Comparison of ENCODE assay signal across 25 cellular contexts in genomic region chr6:64250126-64250525, GRCh38.
DNase-seq lines count a peak whose midpoint lies in the region; ATAC-seq, FAIRE-seq and TF ChIP-seq lines count a peak whose summit lies in the region.
"Had no signal": no experiment of that assay in that cellular context is flagged by ENCODE, and none has a peak within 500 bp of the region (broad histone marks: within the 10 kb centered on the region; RNA-seq: fewer than 3 reads in every experiment).

No MANE protein-coding gene starts in this region.

- H3K9me3 ChIP-seq in IMR-90 (ENCODE audit: control insufficient read depth, insufficient read depth, low read length) (no peaks in the 10 kb centered on the region), H1 (ENCODE audit: insufficient read depth in 2 of 2, low read depth in 1 of 2, low read length in 1 of 2) (no peaks in the 10 kb centered on the region), esophagus squamous epithelium (no peaks in the 10 kb centered on the region)
- H3K9me3 ChIP-seq: suprapubic skin had no signal

- H4K20me1 ChIP-seq in IMR-90 (ENCODE audit: insufficient read depth, low read length) (no peaks in the 10 kb centered on the region), H1 (replicated peaks in 1 of 2; ENCODE audit: control insufficient read depth in 1 of 2, insufficient read depth in 2 of 2, low read length in 2 of 2) (no peaks in the 10 kb centered on the region)

- H3K36me3 ChIP-seq in IMR-90 (ENCODE audit: control insufficient read depth, insufficient read depth, low read length), result no peaks in the 10 kb centered on the region
- H3K36me3 ChIP-seq in H1 (ENCODE audit: control insufficient read depth in 2 of 4, insufficient read depth in 4 of 4, low read length in 3 of 4), result no peaks in the 10 kb centered on the region
- no peaks in the 10 kb centered on the region for H3K36me3 ChIP-seq in esophagus squamous epithelium
- H3K36me3 ChIP-seq: suprapubic skin had no signal

- no peaks in the 10 kb centered on the region for H3K36me3 Mint-ChIP-seq in mesothelial cell of epicardium
- H3K36me3 Mint-ChIP-seq: activated CD8-positive, alpha-beta memory T cell treated with anti-CD3 and anti-CD28 coated beads, Interleukin-2, amount 10 ng/mL, durations not matched to agents 7 days and 5 days; activated naive CD8-positive, alpha-beta T cell; brain; CD4-positive, CD25-positive, alpha-beta regulatory T cell had no signal

- H3K14ac ChIP-seq in IMR-90 (replicated peaks; ENCODE audit: low read depth, low read length) (no peak overlapping the region), H1 (ENCODE audit: insufficient read length) (no peak overlapping the region)

- no peaks in the 10 kb centered on the region for H3K9me3 Mint-ChIP-seq in mesothelial cell of epicardium
- H3K9me3 Mint-ChIP-seq: activated CD4-positive, alpha-beta T cell treated with anti-CD3 and anti-CD28 coated beads, Interleukin-2, amount 10 ng/mL, durations not matched to agents 24 days and 14 days had no signal

- peak; percentile 0 for DNase-seq in ELR (ENCODE audit: low read depth)
- DNase-seq in IMR-90, result peak; percentile 84
- no peak for DNase-seq in H1 (ENCODE audit: low read depth in 1 of 2, low spot score in 2 of 2)
- no peak for DNase-seq in mesothelial cell of epicardium (ENCODE audit: low spot score in 2 of 2, unreplicated experiment in 2 of 2)
- no peak for DNase-seq in erythroblast (lab: John Stamatoyannopoulos, UW)
- DNase-seq in lower leg skin (ENCODE audit: low spot score in 2 of 2), result no peak
- no peak for DNase-seq in esophagus squamous epithelium (lab: John Stamatoyannopoulos, UW)
- no peak for DNase-seq in KG1 (lab: John Stamatoyannopoulos, UW)
- DNase-seq: activated CD4-positive, alpha-beta T cell treated with anti-CD3 and anti-CD28 coated beads, Interleukin-2, amount 10 ng/mL, durations not matched to agents 24 days and 14 days; activated CD8-positive, alpha-beta memory T cell treated with anti-CD3 and anti-CD28 coated beads, Interleukin-2, amount 10 ng/mL, durations not matched to agents 7 days and 5 days; CD4-positive, CD25-positive, alpha-beta regulatory T cell; DMS 273 treated with DMSO at 0.1 percent for 48 hours; GOT3; mesendoderm; naive thymus-derived CD8-positive, alpha-beta T cell; NCI-H1436; NCI-H526 treated with DMSO at 0.1 percent for 48 hours; T-helper 1 cell had no signal

- H3K4me3 ChIP-seq in IMR-90 (ENCODE audit: insufficient read depth, low read depth, low read length) (no peak overlapping the region), H1 (ENCODE audit: extremely low read depth in 1 of 4, insufficient read depth in 2 of 4, low read depth in 3 of 4, low read length in 4 of 4) (no peak overlapping the region), lower leg skin (ENCODE audit: low read depth, poor library complexity, severe bottlenecking) (no peak overlapping the region), esophagus squamous epithelium (no peak overlapping the region)
- H3K4me3 ChIP-seq: coronary artery, suprapubic skin had no signal

- no peak overlapping the region for H2BK20ac ChIP-seq in IMR-90 (ENCODE audit: low read depth, low read length)
- H2BK20ac ChIP-seq in H1 (ENCODE audit: low read length), result no peak overlapping the region

- no peak overlapping the region for H2AK9ac ChIP-seq in IMR-90 (replicated peaks; ENCODE audit: low read depth, low read length, poor library complexity)

- H3K4me3 Mint-ChIP-seq in mesothelial cell of epicardium, result no peak overlapping the region
- H3K4me3 Mint-ChIP-seq: activated CD4-positive, alpha-beta T cell treated with anti-CD3 and anti-CD28 coated beads, Interleukin-2, amount 10 ng/mL, durations not matched to agents 24 days and 14 days; activated CD8-positive, alpha-beta memory T cell treated with anti-CD3 and anti-CD28 coated beads, Interleukin-2, amount 10 ng/mL, durations not matched to agents 7 days and 5 days; activated naive CD8-positive, alpha-beta T cell; brain; CD4-positive, CD25-positive, alpha-beta regulatory T cell; naive thymus-derived CD8-positive, alpha-beta T cell had no signal

- in situ Hi-C loops in IMR-90 (cut with MboI; ENCODE audit: low sequenced_read_pairs), result no loop called here

- H3K18ac ChIP-seq in IMR-90 (ENCODE audit: low read depth, low read length), result no peak overlapping the region
- H3K18ac ChIP-seq in H1 (ENCODE audit: extremely low read depth, low read length), result no peak overlapping the region

- H4K91ac ChIP-seq in IMR-90 (ENCODE audit: insufficient read depth, low read depth, low read length) (no peak overlapping the region), H1 (replicated peaks; ENCODE audit: insufficient read length, low read length) (no peak overlapping the region)

- H2AFZ ChIP-seq in IMR-90 (replicated peaks; ENCODE audit: low read length, poor library complexity) (no peak overlapping the region), H1 (ENCODE audit: low read length) (no peak overlapping the region)
- H2AFZ ChIP-seq: parathyroid adenoma had no signal

- no peaks in the 10 kb centered on the region for H3K79me2 ChIP-seq in H1 (ENCODE audit: control insufficient read depth in 1 of 2, insufficient read depth in 2 of 2, low read length in 2 of 2)
- H3K79me2 ChIP-seq: parathyroid adenoma had no signal

- no peaks in the 10 kb centered on the region for H3K79me1 ChIP-seq in IMR-90 (ENCODE audit: low read depth in 1 of 2, low read length in 2 of 2)
- no peaks in the 10 kb centered on the region for H3K79me1 ChIP-seq in H1 (ENCODE audit: low read depth, low read length)

- peaks cover 12% of the 10 kb centered on the region for H3K4me1 ChIP-seq in IMR-90 (ENCODE audit: control insufficient read depth, insufficient read depth, low read length)
- no peaks in the 10 kb centered on the region for H3K4me1 ChIP-seq in H1 (replicated peaks in 1 of 4; ENCODE audit: control insufficient read depth in 3 of 4, insufficient read depth in 4 of 4, low read length in 3 of 4)
- no peaks in the 10 kb centered on the region for H3K4me1 ChIP-seq in esophagus squamous epithelium
- H3K4me1 ChIP-seq: parathyroid adenoma, suprapubic skin had no signal

- H4K8ac ChIP-seq in IMR-90 (ENCODE audit: low read depth in 2 of 2, low read length in 2 of 2), result no peak overlapping the region; a peak in 2 of 4 replicates
- H4K8ac ChIP-seq in H1 (ENCODE audit: extremely low read depth, insufficient read depth, low read length), result no peak overlapping the region

- H2BK120ac ChIP-seq in IMR-90 (ENCODE audit: low read depth, low read length), result peak overlapping the region; percentile 8; the same call in 1 of the 2 replicates
- H2BK120ac ChIP-seq in H1 (replicated peaks; ENCODE audit: low read depth, low read length), result no peak overlapping the region

- peak; percentile 41; the same call in 1 of the 2 replicates for TF ChIP-seq CTCF in IMR-90 (conservative IDR thresholded peaks at IDR 0.05; ENCODE audit: low read depth, low read length)
- TF ChIP-seq CTCF in H1 (IDR thresholded peaks at IDR 0.05; ENCODE audit: control extremely low read depth in 1 of 3, insufficient read depth in 1 of 3, low read depth in 1 of 3, low read length in 3 of 3), result peak; percentile 16 to 35 (median 22)
- TF ChIP-seq CTCF in mesothelial cell of epicardium (IDR thresholded peaks at IDR 0.05; ENCODE audit: unreplicated experiment), result peak; percentile 55
- no peak for TF ChIP-seq CTCF in lower leg skin (IDR thresholded peaks at IDR 0.05)
- TF ChIP-seq CTCF in esophagus squamous epithelium (IDR thresholded peaks at IDR 0.05), result no peak

- dilution Hi-C loops in IMR-90 (cut with HindIII; ENCODE audit: low sequenced_read_pairs, unreplicated experiment), result no loop called here

- WGBS in IMR-90 (ENCODE audit: extremely low coverage in 2 of 2, insufficient read length in 1 of 2), 2 experiments, result no CpG with 5 or more reads among the region's 3 CpGs
- WGBS in H1 (ENCODE audit: extremely low coverage in 1 of 2, insufficient coverage in 1 of 2, insufficient read length in 1 of 2, insufficient replicate concordance in 2 of 2, low coverage in 1 of 2, low lambda C conversion rate in 2 of 2, missing lambda C conversion rate in 1 of 2), 2 experiments, result 86% methylated on average over 3 of the region's 3 CpGs; no CpG with 5 or more reads in 1 of the 2 experiments
- 59 to 72% methylated on average over 3 of the region's 3 CpGs for WGBS in lower leg skin, 2 donors
- WGBS in esophagus squamous epithelium, 2 donors, result 51 to 60% methylated on average over 3 of the region's 3 CpGs

- no peak overlapping the region for H2BK12ac ChIP-seq in H1 (ENCODE audit: low read depth, low read length)

- no peak overlapping the region for H3K27ac ChIP-seq in IMR-90 (ENCODE audit: insufficient read depth, low read length)
- H3K27ac ChIP-seq in H1 (ENCODE audit: low read depth, low read length), result no peak overlapping the region
- H3K27ac ChIP-seq in esophagus squamous epithelium, result no peak overlapping the region
- H3K27ac ChIP-seq: coronary artery, parathyroid adenoma, suprapubic skin had no signal

- no peak for TF ChIP-seq POLR2A in IMR-90 (IDR thresholded peaks at IDR 0.05; ENCODE audit: low read depth, low read length)
- no peak for TF ChIP-seq POLR2A in H1 (IDR thresholded peaks at IDR 0.05; ENCODE audit: control extremely low read depth in 1 of 2, low read depth in 2 of 2, low read length in 2 of 2)
- TF ChIP-seq POLR2A in erythroblast (IDR thresholded peaks at IDR 0.05; ENCODE audit: low read length), result no peak
- TF ChIP-seq POLR2A in lower leg skin (IDR thresholded peaks at IDR 0.05), result no peak
- no peak for TF ChIP-seq POLR2A in esophagus squamous epithelium (IDR thresholded peaks at IDR 0.05)

- POLR2A ChIA-PET in IMR-90 (lab: Charles Lee; ENCODE audit: unreplicated experiment), result no interaction called here
- POLR2A ChIA-PET in H1 (lab: Charles Lee; ENCODE audit: partially characterized antibody), result no interaction called here

- no peak overlapping the region for H3K23ac ChIP-seq in IMR-90 (ENCODE audit: low read depth, low read length)
- no peak overlapping the region for H3K23ac ChIP-seq in H1 (ENCODE audit: insufficient read length)

- CTCF ChIA-PET in IMR-90 (lab: Yijun Ruan, JAX) (no interaction called here), H1 (lab: Charles Lee; ENCODE audit: partially characterized antibody) (interaction anchor here (0.8 to 1.2 kb wide), 2 partner anchors 41 to 87 kb away, joined by 3 to 4 read pairs; no protein-coding TSS in a partner anchor)

- H3K9ac ChIP-seq in IMR-90 (ENCODE audit: low read depth, low read length), result no peak overlapping the region
- no peak overlapping the region for H3K9ac ChIP-seq in H1 (replicated peaks in 1 of 4; ENCODE audit: extremely low read depth in 1 of 4, low read depth in 3 of 4, low read length in 3 of 4)
- H3K9ac ChIP-seq: parathyroid adenoma had no signal

- H3K9me1 ChIP-seq in IMR-90 (ENCODE audit: insufficient read depth, low read length), result peaks cover 5% of the 10 kb centered on the region

- H3K4ac ChIP-seq in IMR-90 (ENCODE audit: low read depth, low read length) (no peak overlapping the region), H1 (replicated peaks; ENCODE audit: insufficient read length, low read depth, low read length) (no peak overlapping the region)

- H4K5ac ChIP-seq in IMR-90 (ENCODE audit: low read depth, low read length) (no peak overlapping the region), H1 (ENCODE audit: insufficient read length, low read depth, low read length) (no peak overlapping the region)

- intact Hi-C loops in IMR-90 (cut with micrococcal nuclease), result no loop called here
- intact Hi-C loops in lower leg skin (cut with DNase I; ENCODE audit: low total_unique reads), result no loop called here
- intact Hi-C loops in esophagus squamous epithelium (cut with DNase I), result no loop called here

- peak; percentile 71 for ATAC-seq in IMR-90 (ENCODE audit: low read depth)
- ATAC-seq: activated CD8-positive, alpha-beta memory T cell treated with anti-CD3 and anti-CD28 coated beads, Interleukin-2, amount 10 ng/mL, durations not matched to agents 7 days and 5 days; naive thymus-derived CD8-positive, alpha-beta T cell had no signal

- no peaks in the 10 kb centered on the region for H3K27me3 Mint-ChIP-seq in mesothelial cell of epicardium (ENCODE audit: low read depth)
- H3K27me3 Mint-ChIP-seq: activated CD4-positive, alpha-beta T cell treated with anti-CD3 and anti-CD28 coated beads, Interleukin-2, amount 10 ng/mL, durations not matched to agents 24 days and 14 days; activated CD8-positive, alpha-beta memory T cell treated with anti-CD3 and anti-CD28 coated beads, Interleukin-2, amount 10 ng/mL, durations not matched to agents 7 days and 5 days; activated naive CD8-positive, alpha-beta T cell; brain; CD4-positive, CD25-positive, alpha-beta regulatory T cell; naive thymus-derived CD8-positive, alpha-beta T cell had no signal

- H2AK5ac ChIP-seq in IMR-90 (ENCODE audit: low read depth, low read length) (no peak overlapping the region), H1 (ENCODE audit: low read depth, low read length) (no peak overlapping the region)

- no peak for FAIRE-seq in H1 (lab: Jason Lieb, UNC)
- FAIRE-seq: endometrium, GM12892 had no signal

- no peak overlapping the region for H3K56ac ChIP-seq in IMR-90 (ENCODE audit: extremely low read depth, insufficient read depth, low read length)
- no peak overlapping the region for H3K56ac ChIP-seq in H1 (replicated peaks; ENCODE audit: insufficient read length, low read depth, low read length)

- no peaks in the 10 kb centered on the region for H3K27me3 ChIP-seq in IMR-90 (ENCODE audit: control insufficient read depth, insufficient read depth, low read length)
- H3K27me3 ChIP-seq in H1 (replicated peaks in 1 of 4; ENCODE audit: control insufficient read depth in 3 of 4, extremely low read depth in 1 of 4, insufficient read depth in 3 of 4, low read length in 3 of 4), result no peaks in the 10 kb centered on the region
- H3K27me3 ChIP-seq in esophagus squamous epithelium, result no peaks in the 10 kb centered on the region
- H3K27me3 ChIP-seq: suprapubic skin had no signal

- no peak overlapping the region for H2BK15ac ChIP-seq in IMR-90 (ENCODE audit: low read depth, low read length)
- H2BK15ac ChIP-seq in H1 (ENCODE audit: low read length), result no peak overlapping the region

- H3K27ac Mint-ChIP-seq in mesothelial cell of epicardium, result no peak overlapping the region
- H3K27ac Mint-ChIP-seq: activated CD4-positive, alpha-beta T cell treated with anti-CD3 and anti-CD28 coated beads, Interleukin-2, amount 10 ng/mL, durations not matched to agents 24 days and 14 days; activated CD8-positive, alpha-beta memory T cell treated with anti-CD3 and anti-CD28 coated beads, Interleukin-2, amount 10 ng/mL, durations not matched to agents 7 days and 5 days; activated naive CD8-positive, alpha-beta T cell; brain; CD4-positive, CD25-positive, alpha-beta regulatory T cell; naive thymus-derived CD8-positive, alpha-beta T cell had no signal

- no peak for TF ChIP-seq RAD21 in IMR-90 (IDR thresholded peaks at IDR 0.05; ENCODE audit: low read length)
- no peak for TF ChIP-seq RAD21 in H1 (IDR thresholded peaks at IDR 0.05 in 1 of 2, conservative IDR thresholded peaks at IDR 0.05 in 1 of 2; ENCODE audit: low read depth in 2 of 2, low read length in 2 of 2)

- peaks cover 16% of the 10 kb centered on the region for H3K4me1 Mint-ChIP-seq in mesothelial cell of epicardium
- H3K4me1 Mint-ChIP-seq: activated CD4-positive, alpha-beta T cell treated with anti-CD3 and anti-CD28 coated beads, Interleukin-2, amount 10 ng/mL, durations not matched to agents 24 days and 14 days; activated CD8-positive, alpha-beta memory T cell treated with anti-CD3 and anti-CD28 coated beads, Interleukin-2, amount 10 ng/mL, durations not matched to agents 7 days and 5 days; brain; CD4-positive, CD25-positive, alpha-beta regulatory T cell; naive thymus-derived CD8-positive, alpha-beta T cell had no signal

- BruUV-seq in IMR-90 (replicated peaks; lab: Mats Ljungman, UMichigan), result no TSS peak

- H2BK5ac ChIP-seq in IMR-90 (ENCODE audit: low read depth, low read length, poor library complexity, severe bottlenecking), result peak overlapping the region; percentile 97
- H2BK5ac ChIP-seq in H1 (ENCODE audit: low read depth, low read length), result no peak overlapping the region

- H3K4me2 ChIP-seq in IMR-90 (ENCODE audit: low read depth, low read length), result no peak overlapping the region
- no peak overlapping the region for H3K4me2 ChIP-seq in H1 (ENCODE audit: insufficient read depth in 1 of 2, low read depth in 2 of 2, low read length in 2 of 2)

- H3K23me2 ChIP-seq in H1 (ENCODE audit: low read depth, low read length), result no peaks in the 10 kb centered on the region; the same call in 1 of the 2 replicates

- no peak for TF ChIP-seq EP300 in H1 (IDR thresholded peaks at IDR 0.05; ENCODE audit: borderline replicate concordance in 1 of 2, low read depth in 2 of 2, low read length in 2 of 2)

Comparison
In these comparisons a context has a peak if more than half of its experiments do, and no peak if none do; other contexts are left out.
1. DNase-seq: peak in ELR (single experiment) and IMR-90 (single experiment); none in H1 (0 of 2), mesothelial cell of epicardium (0 of 2), erythroblast (0 of 2), lower leg skin (0 of 2), esophagus squamous epithelium (single experiment) and KG1 (single experiment).
2. CTCF ChIP-seq: peak in IMR-90 (single experiment), H1 (3 of 3) and mesothelial cell of epicardium (single experiment); none in lower leg skin (0 of 3) and esophagus squamous epithelium (0 of 6).